Comparison of ENCODE assay signal across 1 cellular context in the genomic region with DNA sequence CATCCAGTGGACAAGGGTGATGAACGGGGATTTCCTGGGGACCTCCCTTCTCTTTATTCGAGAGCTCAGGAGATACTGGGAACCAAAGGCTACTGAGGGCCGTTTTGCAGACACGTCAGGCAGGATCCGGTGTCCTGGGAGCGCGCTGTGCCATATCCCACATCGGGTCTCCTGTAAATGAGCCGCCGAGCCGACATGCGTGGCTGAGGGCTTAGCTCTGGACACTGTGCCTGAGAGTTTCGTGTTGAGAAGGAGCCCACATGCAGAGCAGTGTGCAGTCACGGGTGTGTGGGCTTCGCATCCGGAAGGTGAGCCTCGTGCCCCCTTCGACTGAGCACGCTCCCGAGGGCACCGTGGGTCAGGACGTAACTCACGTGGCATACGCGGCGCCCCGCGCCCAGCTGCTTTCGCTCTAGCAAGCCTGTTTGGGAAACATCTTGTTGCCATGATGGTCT.
TF ChIP-seq lines count a peak whose summit lies in the region.

No MANE protein-coding gene starts in this region.

TF ChIP-seq in IMR-90, 13 proteins besides CTCF, POLR2A, EP300 and RAD21 (continued from another document):
- TF ChIP-seq, protein P1, sequence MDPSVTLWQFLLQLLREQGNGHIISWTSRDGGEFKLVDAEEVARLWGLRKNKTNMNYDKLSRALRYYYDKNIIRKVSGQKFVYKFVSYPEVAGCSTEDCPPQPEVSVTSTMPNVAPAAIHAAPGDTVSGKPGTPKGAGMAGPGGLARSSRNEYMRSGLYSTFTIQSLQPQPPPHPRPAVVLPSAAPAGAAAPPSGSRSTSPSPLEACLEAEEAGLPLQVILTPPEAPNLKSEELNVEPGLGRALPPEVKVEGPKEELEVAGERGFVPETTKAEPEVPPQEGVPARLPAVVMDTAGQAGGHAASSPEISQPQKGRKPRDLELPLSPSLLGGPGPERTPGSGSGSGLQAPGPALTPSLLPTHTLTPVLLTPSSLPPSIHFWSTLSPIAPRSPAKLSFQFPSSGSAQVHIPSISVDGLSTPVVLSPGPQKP (IDR thresholded peaks at IDR 0.05; ENCODE audit: borderline replicate concordance, low read depth, low read length): no peak
TF ChIP-seq in IMR-90: peak in this region for 0.
